10 cellular contexts compared by ENCODE assay signal in genomic region chr7:114944742-114945625, GRCh38. TPM values are rescaled to one million over a fixed set of nuclear protein-coding genes. Genes with fewer than 3 reads are reported as not detected.
DNase-seq lines count a peak whose midpoint lies in the region; ATAC-seq, FAIRE-seq and TF ChIP-seq lines count a peak whose summit lies in the region.
"Had no signal": no experiment of that assay in that cellular context is flagged by ENCODE, and none has a peak within 500 bp of the region (broad histone marks: within the 10 kb centered on the region; RNA-seq: fewer than 3 reads in every experiment).

No MANE protein-coding gene starts in this region.

- intact Hi-C loops in kidney (cut with DNase I), result no loop called here
- intact Hi-C loops in CD4-positive, alpha-beta T cell (cut with DNase I, micrococcal nuclease), result loop anchor here in 1 of 2 experiments (2.0 kb wide), 1 partner anchor 16 kb away; no protein-coding TSS in a partner anchor

- no peak for ATAC-seq in CD4-positive, alpha-beta T cell (ENCODE audit: poor library complexity)
- no peak for ATAC-seq in HG02970 (IDR thresholded peaks at IDR 0.05; ENCODE audit: low FRiP score, unreplicated experiment)

- H2BK5ac ChIP-seq in H9 (ENCODE audit: insufficient read length, low read length), result no peak overlapping the region

- H3K9me3 ChIP-seq in H9 (ENCODE audit: control insufficient read depth, low read depth, low read length) (no peaks in the 10 kb centered on the region), kidney (ENCODE audit: control insufficient read depth in 1 of 2, low read length in 2 of 2) (no peaks in the 10 kb centered on the region)
- H3K9me3 ChIP-seq in CD4-positive, alpha-beta T cell (ENCODE audit: control insufficient read depth, low read length), result no peaks in the 10 kb centered on the region

- DNase-seq in H9 (peak; percentile 34), brain microvascular endothelial cell (peak; percentile 90), kidney (peak; percentile 76), SHP77 treated with DMSO at 0.1 percent for 48 hours (lab: John Stamatoyannopoulos, UW) (no peak)
- no peak for DNase-seq in CD4-positive, alpha-beta T cell
- DNase-seq in activated naive CD4-positive, alpha-beta T cell treated with Interleukin-2 at 50 U/mL for 16 hours, result no peak
- DNase-seq: SHP77 had no signal

- WGBS in H9 (ENCODE audit: extremely low coverage, insufficient read length, low lambda C conversion rate), result no CpG with 5 or more reads among the region's 19 CpGs

- no peaks in the 10 kb centered on the region for H3K27me3 ChIP-seq in H9 (ENCODE audit: insufficient read depth, low read length)
- no peaks in the 10 kb centered on the region for H3K27me3 ChIP-seq in brain microvascular endothelial cell (replicated peaks)
- H3K27me3 ChIP-seq in CD4-positive, alpha-beta T cell (ENCODE audit: control insufficient read depth, insufficient read depth, low read length), result no peaks in the 10 kb centered on the region

- no peaks in the 10 kb centered on the region for H3K9me3 Mint-ChIP-seq in H9
- no peaks in the 10 kb centered on the region for H3K9me3 Mint-ChIP-seq in CD4-positive, alpha-beta T cell

- no peaks in the 10 kb centered on the region for H3K36me3 ChIP-seq in brain microvascular endothelial cell (replicated peaks)
- no peaks in the 10 kb centered on the region for H3K36me3 ChIP-seq in kidney (ENCODE audit: control insufficient read depth in 1 of 2, insufficient read depth in 2 of 2, low read length in 2 of 2)

- no peak overlapping the region for H2BK20ac ChIP-seq in H9 (ENCODE audit: low read depth, low read length, poor library complexity, severe bottlenecking)

- H3K4me2 ChIP-seq in H9 (ENCODE audit: insufficient read depth, insufficient read length, low read length), result peak overlapping the region; percentile 16

- TF ChIP-seq CTCF in H9 (conservative IDR thresholded peaks at IDR 0.05) (no peak), brain microvascular endothelial cell (IDR thresholded peaks at IDR 0.05; ENCODE audit: low read depth, low read length, missing control alignments) (no peak), kidney (IDR thresholded peaks at IDR 0.05; ENCODE audit: borderline replicate concordance, extremely low read depth, insufficient read depth) (no peak)
- TF ChIP-seq CTCF in CD4-positive, alpha-beta T cell (IDR thresholded peaks at IDR 0.05), result no peak

- H3K23ac ChIP-seq in H9 (ENCODE audit: insufficient read length, low read depth, low read length), result no peak overlapping the region

- no peaks in the 10 kb centered on the region; a peak in 3 of 7 replicates for H3K36me3 Mint-ChIP-seq in H9 (ENCODE audit: insufficient read depth in 1 of 3, low read depth in 3 of 3)
- H3K36me3 Mint-ChIP-seq in CD4-positive, alpha-beta T cell (ENCODE audit: low read depth), result peaks cover 77% of the 10 kb centered on the region

- H3K56ac ChIP-seq in H9 (ENCODE audit: insufficient read length, low read depth, low read length), result no peak overlapping the region

- no peaks in the 10 kb centered on the region for H3K79me1 ChIP-seq in H9 (ENCODE audit: insufficient read depth, low read depth, low read length, poor library complexity, severe bottlenecking)

- H3K14ac ChIP-seq in H9 (ENCODE audit: insufficient read depth, low read length), result peak overlapping the region; percentile 12; the same call in 1 of the 2 replicates

- CTCF ChIA-PET in CD4-positive, alpha-beta T cell (lab: Charles Lee), result no interaction called here

- H2BK120ac ChIP-seq in H9 (ENCODE audit: low read depth, low read length, poor library complexity, severe bottlenecking), result no peak overlapping the region

- H3K27ac ChIP-seq in H9 (ENCODE audit: insufficient read length, low read depth, low read length) (no peak overlapping the region), brain microvascular endothelial cell (peak overlapping the region; percentile 66), kidney (ENCODE audit: low read depth in 2 of 2, low read length in 2 of 2) (no peak overlapping the region), skin epidermis (peak overlapping the region in 12 of 21 experiments; percentile 0 to 64 (median 33))
- H3K27ac ChIP-seq in CD4-positive, alpha-beta T cell (ENCODE audit: low read depth, low read length), result no peak overlapping the region
- H3K27ac ChIP-seq: HL-60 had no signal

- H3K27me3 Mint-ChIP-seq in H9 (ENCODE audit: low read depth), result no peaks in the 10 kb centered on the region; the same call in 1 of the 2 replicates
- no peaks in the 10 kb centered on the region for H3K27me3 Mint-ChIP-seq in CD4-positive, alpha-beta T cell

- H3K79me2 ChIP-seq in H9 (ENCODE audit: insufficient read depth, low read length), result no peaks in the 10 kb centered on the region

- no peaks in the 10 kb centered on the region for H4K20me1 ChIP-seq in H9 (ENCODE audit: control insufficient read depth, insufficient read depth, insufficient read length)

- H3K4me3 Mint-ChIP-seq in H9, result peak overlapping the region in 1 of 2 experiments; percentile 11; a peak in 2 of 5 replicates
- H3K4me3 Mint-ChIP-seq in CD4-positive, alpha-beta T cell, result no peak overlapping the region

- no peak overlapping the region for H3T11ph ChIP-seq in H9 (ENCODE audit: low read length)

- H2AFZ ChIP-seq in H9 (ENCODE audit: low read length), result peak overlapping the region; percentile 62

- H3K4ac ChIP-seq in H9 (ENCODE audit: low read depth, low read length), result no peak overlapping the region

- no peaks in the 10 kb centered on the region for H3K23me2 ChIP-seq in H9 (ENCODE audit: insufficient read length, low read depth, low read length, poor library complexity, severe bottlenecking)

- no peak for FAIRE-seq in kidney (lab: Jason Lieb, UNC)

- no peak overlapping the region for H3K18ac ChIP-seq in H9 (ENCODE audit: insufficient read length, low read depth, low read length)

- H2BK12ac ChIP-seq in H9 (ENCODE audit: insufficient read length, low read depth, low read length), result no peak overlapping the region

- POLR2A ChIA-PET in CD4-positive, alpha-beta T cell (lab: Charles Lee), result interaction anchor here (1.5 kb wide), 1 partner anchor 8 kb away, joined by 4 read pairs; no protein-coding TSS in a partner anchor

- no peak overlapping the region for H2BK15ac ChIP-seq in H9 (ENCODE audit: low read depth, low read length)

- H4K8ac ChIP-seq in H9 (replicated peaks; ENCODE audit: insufficient read length, low read depth, low read length), result no peak overlapping the region

- H3K27ac Mint-ChIP-seq in H9, result peak overlapping the region in 2 of 3 experiments; percentile 14 to 33; a peak in 4 of 7 replicates
- H3K27ac Mint-ChIP-seq in CD4-positive, alpha-beta T cell, result no peak overlapping the region

- H3K4me1 ChIP-seq in H9 (ENCODE audit: insufficient read depth, low read length), result peaks cover 4% of the 10 kb centered on the region; the same call in 1 of the 2 replicates
- no peaks in the 10 kb centered on the region for H3K4me1 ChIP-seq in kidney (ENCODE audit: control insufficient read depth in 1 of 2, insufficient read depth in 1 of 2, low read depth in 1 of 2, low read length in 2 of 2)

- no peak overlapping the region for H3K9ac ChIP-seq in H9 (ENCODE audit: extremely low read depth, insufficient read length, low read length)
- no peak overlapping the region for H3K9ac ChIP-seq in kidney (ENCODE audit: low read length in 2 of 2)

- no peak overlapping the region for H4K5ac ChIP-seq in H9 (ENCODE audit: insufficient read length, low read depth, low read length)

- peak overlapping the region; percentile 18 for H3K4me3 ChIP-seq in brain microvascular endothelial cell (ENCODE audit: low read depth, low read length)
- H3K4me3 ChIP-seq in kidney (ENCODE audit: low read length in 2 of 2), result peak overlapping the region in 1 of 2 donors; percentile 28
- no peak overlapping the region for H3K4me3 ChIP-seq in skin epidermis

- no peak overlapping the region for H2AK5ac ChIP-seq in H9 (ENCODE audit: insufficient read length, low read length)

- in situ Hi-C loops in brain microvascular endothelial cell (cut with HindIII; ENCODE audit: low pct_ligation_motif_present, low sequenced_read_pairs), result no loop called here

- no peak overlapping the region for H4K91ac ChIP-seq in H9 (ENCODE audit: insufficient read length, low read depth, low read length)

- peaks cover 8 to 16% of the 10 kb centered on the region in 2 experiments for H3K4me1 Mint-ChIP-seq in H9
- H3K4me1 Mint-ChIP-seq in CD4-positive, alpha-beta T cell (ENCODE audit: low read depth), result peaks cover 69% of the 10 kb centered on the region

RNA-seq across cellular contexts. Expression of gene MDFIC, which starts 23.1 kb away (rescaled TPM):
- 2.0 and 2.1 TPM in 2 replicates for total RNA-seq in H9 (2021)
- total RNA-seq in kidney, result 32.9 TPM
- 9.8 TPM for polyA plus RNA-seq in kidney (ENCODE audit: insufficient read depth, low read depth, low replicate concordance)
- 10 to 100 TPM; 25.9 to 27.1 TPM for total RNA-seq in CD4-positive, alpha-beta T cell

Comparison
In these comparisons a context has a peak if more than half of its experiments do, and no peak if none do; other contexts are left out.
1. DNase-seq: peak in H9 (single experiment), brain microvascular endothelial cell (single experiment) and kidney (single experiment); none in CD4-positive, alpha-beta T cell (0 of 10), SHP77 treated with DMSO at 0.1 percent for 48 hours (single experiment) and activated naive CD4-positive, alpha-beta T cell treated with Interleukin-2 at 50 U/mL for 16 hours (single experiment).
2. H3K27ac ChIP-seq: peak in brain microvascular endothelial cell (single experiment) and skin epidermis (12 of 21); none in H9 (single experiment), kidney (0 of 2) and CD4-positive, alpha-beta T cell (single experiment).